11 cellular contexts compared by ENCODE assay signal in genomic region chr3:50583897-50584296, GRCh38. TPM values are rescaled to one million over a fixed set of nuclear protein-coding genes. Genes with fewer than 3 reads are reported as not detected.
DNase-seq lines count a peak whose midpoint lies in the region; ATAC-seq and TF ChIP-seq lines count a peak whose summit lies in the region.
"Had no signal": no experiment of that assay in that cellular context is flagged by ENCODE, and none has a peak within 500 bp of the region (broad histone marks: within the 10 kb centered on the region; RNA-seq: fewer than 3 reads in every experiment).

No MANE protein-coding gene starts in this region.

- peak overlapping the region; percentile 14 for H3K27ac Mint-ChIP-seq in activated naive CD4-positive, alpha-beta T cell treated with anti-CD3 and anti-CD28 coated beads for 36 hours
- H3K27ac Mint-ChIP-seq in memory B cell (peak overlapping the region; percentile 46), type B pancreatic cell (peak overlapping the region; percentile 32)

- no peak for TF ChIP-seq CTCF in breast epithelium (IDR thresholded peaks at IDR 0.05)
- no peak for TF ChIP-seq CTCF in type B pancreatic cell (conservative IDR thresholded peaks at IDR 0.05)

- H3K27me3 ChIP-seq in breast epithelium = no peaks in the 10 kb centered on the region

- no peak overlapping the region for H3K4me3 ChIP-seq in breast epithelium

- H3K4me1 ChIP-seq in breast epithelium = no peaks in the 10 kb centered on the region

- no peak for DNase-seq in activated naive CD4-positive, alpha-beta T cell treated with anti-CD3 and anti-CD28 coated beads for 36 hours
- no peak for DNase-seq in activated naive CD4-positive, alpha-beta T cell treated with anti-CD3 and anti-CD28 coated beads, Interleukin-2, amount 50 U/mL, for 16 hours
- DNase-seq in breast epithelium (ENCODE audit: low spot score in 2 of 2) (peak in 1 of 2 donors; percentile 87), memory B cell (ENCODE audit: low spot score in 2 of 2) (no peak), type B pancreatic cell (ENCODE audit: extremely low spot score, unreplicated experiment) (no peak), SW480 (ENCODE audit: low spot score) (no peak), erythroblast (lab: John Stamatoyannopoulos, UW) (no peak)
- DNase-seq in effector CD8-positive, alpha-beta T cell (lab: John Stamatoyannopoulos, UW) = no peak
- DNase-seq: AML-193, hippocampal formation had no signal

- TF ChIP-seq POLR2A in breast epithelium (IDR thresholded peaks at IDR 0.05) = no peak
- no peak for TF ChIP-seq POLR2A in erythroblast (IDR thresholded peaks at IDR 0.05; ENCODE audit: low read length)

- intact Hi-C loops in activated naive CD4-positive, alpha-beta T cell treated with anti-CD3 and anti-CD28 coated beads for 36 hours (cut with micrococcal nuclease) = no loop called here
- intact Hi-C loops in breast epithelium (cut with DNase I; ENCODE audit: low total_unique reads) = no loop called here

- H3K36me3 Mint-ChIP-seq in activated naive CD4-positive, alpha-beta T cell treated with anti-CD3 and anti-CD28 coated beads for 36 hours (ENCODE audit: low read depth) = peaks cover 37% of the 10 kb centered on the region
- H3K36me3 Mint-ChIP-seq in memory B cell = peaks cover 8% of the 10 kb centered on the region
- no peaks in the 10 kb centered on the region for H3K36me3 Mint-ChIP-seq in type B pancreatic cell

- peak overlapping the region; percentile 56 to 83 for H3K27ac ChIP-seq in breast epithelium

- H3K36me3 ChIP-seq in breast epithelium = no peaks in the 10 kb centered on the region

- H3K9me3 ChIP-seq in breast epithelium = no peaks in the 10 kb centered on the region

- CTCF ChIA-PET in activated naive CD4-positive, alpha-beta T cell treated with anti-CD3 and anti-CD28 coated beads for 36 hours (lab: Charles Lee) = no interaction called here

- no peak for ATAC-seq in memory B cell (ENCODE audit: low read depth)
- ATAC-seq: SK-N-SH treated with all-trans-retinoic acid at 6 μM for 48 hours had no signal

- peaks cover 68% of the 10 kb centered on the region for H3K4me1 Mint-ChIP-seq in activated naive CD4-positive, alpha-beta T cell treated with anti-CD3 and anti-CD28 coated beads for 36 hours (ENCODE audit: low read depth)
- H3K4me1 Mint-ChIP-seq in memory B cell (no peaks in the 10 kb centered on the region), type B pancreatic cell (ENCODE audit: unreplicated experiment) (no peaks in the 10 kb centered on the region)

- no peaks in the 10 kb centered on the region for H3K9me3 Mint-ChIP-seq in activated naive CD4-positive, alpha-beta T cell treated with anti-CD3 and anti-CD28 coated beads for 36 hours
- H3K9me3 Mint-ChIP-seq in memory B cell (no peaks in the 10 kb centered on the region), type B pancreatic cell (no peaks in the 10 kb centered on the region)

- H3K27me3 Mint-ChIP-seq in activated naive CD4-positive, alpha-beta T cell treated with anti-CD3 and anti-CD28 coated beads for 36 hours (ENCODE audit: low read depth) = no peaks in the 10 kb centered on the region
- H3K27me3 Mint-ChIP-seq in memory B cell (no peaks in the 10 kb centered on the region), type B pancreatic cell (no peaks in the 10 kb centered on the region)

- no peak overlapping the region for H3K4me3 Mint-ChIP-seq in activated naive CD4-positive, alpha-beta T cell treated with anti-CD3 and anti-CD28 coated beads for 36 hours
- no peak overlapping the region for H3K4me3 Mint-ChIP-seq in memory B cell
- no peak overlapping the region for H3K4me3 Mint-ChIP-seq in type B pancreatic cell

RNA-seq across cellular contexts. Expression of gene HEMK1, which starts 14.6 kb away (rescaled TPM):
- 10 to 100 TPM; 27.0 to 30.4 TPM for total RNA-seq in activated naive CD4-positive, alpha-beta T cell treated with anti-CD3 and anti-CD28 coated beads for 36 hours
- total RNA-seq in breast epithelium (10 to 100 TPM in 1 of 3 donors, 1 to 10 TPM in 2; 6.1 to 10.7 (median 9.2) TPM), type B pancreatic cell (ENCODE audit: low replicate concordance) (20.2 and 29.9 TPM in 2 replicates)

RNA-seq across cellular contexts. Expression of gene C3orf18, which starts 16.4 kb away (rescaled TPM):
- total RNA-seq in activated naive CD4-positive, alpha-beta T cell treated with anti-CD3 and anti-CD28 coated beads for 36 hours = 1 to 10 TPM; 3.1 to 3.8 TPM
- total RNA-seq in breast epithelium (10 to 100 TPM; 10.7 to 16.8 (median 15.1) TPM), type B pancreatic cell (ENCODE audit: low replicate concordance) (1.9 and 11.9 TPM in 2 replicates)

RNA-seq across cellular contexts. Expression of gene CISH, which starts 27.7 kb away (rescaled TPM):
- 100 to 1,000 TPM; 136 to 138 TPM for total RNA-seq in activated naive CD4-positive, alpha-beta T cell treated with anti-CD3 and anti-CD28 coated beads for 36 hours
- total RNA-seq in breast epithelium (10 to 100 TPM in 2 of 3 donors, 1 to 10 TPM in 1; 5.4 to 29.6 (median 17.4) TPM), type B pancreatic cell (ENCODE audit: low replicate concordance) (4.1 and 7.0 TPM in 2 replicates)

RNA-seq across cellular contexts. Expression of gene MAPKAPK3, which starts 33.1 kb away (rescaled TPM):
- 100 to 1,000 TPM; 105 to 106 TPM for total RNA-seq in activated naive CD4-positive, alpha-beta T cell treated with anti-CD3 and anti-CD28 coated beads for 36 hours
- 10 to 100 TPM; 30.4 to 38.4 (median 30.8) TPM for total RNA-seq in breast epithelium
- total RNA-seq in type B pancreatic cell (ENCODE audit: low replicate concordance) = 40.3 and 47.0 TPM in 2 replicates

Comparison
In these comparisons a context has a peak if more than half of its experiments do, and no peak if none do; other contexts are left out.
1. RNA of gene CISH, which starts 27.7 kb away (total RNA-seq): 136 to 138 TPM in activated naive CD4-positive, alpha-beta T cell treated with anti-CD3 and anti-CD28 coated beads for 36 hours; 5.4 to 29.6 TPM in breast epithelium and 4.1 to 7.0 TPM in type B pancreatic cell; every median in the first group is over 4 times any median in the second.
2. Peak in every context shown above with its lines, with median percentiles within 50 percentile points of each other: H3K27ac Mint-ChIP-seq.